ENCODE assay signal across 1 cellular context in the genomic region with DNA sequence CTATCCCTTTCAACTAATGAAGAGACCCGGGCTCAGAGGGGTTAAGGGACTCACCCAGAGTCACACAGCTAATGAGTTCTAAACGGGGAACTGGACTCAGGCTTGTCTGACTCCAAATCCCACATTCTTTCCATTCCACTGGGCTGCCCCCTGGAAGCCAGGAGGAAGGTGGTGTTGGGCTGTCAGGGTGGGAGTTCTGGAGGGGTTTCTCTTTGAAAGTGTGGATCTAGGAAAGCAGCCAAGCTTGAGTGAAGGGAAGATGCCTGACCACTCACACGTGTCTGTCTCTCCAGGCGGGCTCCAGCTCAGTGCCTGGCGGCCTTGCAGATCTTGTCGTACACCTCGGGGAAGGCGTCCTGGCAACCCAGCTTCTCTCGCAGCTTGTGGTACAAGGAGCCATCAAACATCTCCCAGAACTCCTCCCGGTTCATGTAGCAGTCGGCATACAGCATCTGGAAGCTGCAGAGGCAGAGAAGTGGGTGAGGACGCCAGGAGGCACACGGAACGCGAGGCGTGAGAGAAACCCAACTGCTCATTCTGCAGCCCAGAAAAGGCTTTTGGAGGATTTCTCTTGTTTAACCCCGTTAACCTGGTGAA.
TF ChIP-seq lines count a peak whose summit lies in the region.

No MANE protein-coding gene starts in this region.

TF ChIP-seq in IMR-90, 13 proteins besides CTCF, POLR2A, EP300 and RAD21 (continued from another document):
- no peak for TF ChIP-seq ELK1 (IDR thresholded peaks at IDR 0.05; ENCODE audit: borderline replicate concordance, low read depth, low read length)
